Comparison of ENCODE assay signal across 9 cellular contexts in genomic region chr6:152952866-152953509, GRCh38. TPM values are rescaled to one million over a fixed set of nuclear protein-coding genes. Genes with fewer than 3 reads are reported as not detected.
DNase-seq lines count a peak whose midpoint lies in the region; ATAC-seq, FAIRE-seq and TF ChIP-seq lines count a peak whose summit lies in the region.
"Had no signal": no experiment of that assay in that cellular context is flagged by ENCODE, and none has a peak within 500 bp of the region (broad histone marks: within the 10 kb centered on the region; RNA-seq: fewer than 3 reads in every experiment).

No MANE protein-coding gene starts in this region.

- H4K8ac ChIP-seq in neuronal stem cell (ENCODE audit: low read depth, low read length), result no peak overlapping the region

- H3K36me3 ChIP-seq in neuronal stem cell (replicated peaks in 1 of 2; ENCODE audit: control insufficient read depth in 2 of 2, insufficient read depth in 2 of 2, low read length in 2 of 2) (no peaks in the 10 kb centered on the region), uterus (no peaks in the 10 kb centered on the region)

- DNase-seq in DMS114 treated with DMSO at 0.1 percent for 48 hours (lab: John Stamatoyannopoulos, UW; ENCODE audit: unreplicated experiment) (peak; percentile 13), HS-27A (ENCODE audit: low read depth) (peak; percentile 43), neuronal stem cell (ENCODE audit: low spot score) (no peak), DMS79 (lab: John Stamatoyannopoulos, UW) (no peak), uterus (no peak)

- TF ChIP-seq CTCF in uterus (IDR thresholded peaks at IDR 0.05), result peak in 1 of 4 experiments; percentile 23

- no peak overlapping the region for H2BK5ac ChIP-seq in neuronal stem cell (ENCODE audit: low read length)

- H3K27ac ChIP-seq in neuronal stem cell (replicated peaks; ENCODE audit: low read length) (no peak overlapping the region), uterus (no peak overlapping the region)

- TF ChIP-seq POLR2A in uterus (IDR thresholded peaks at IDR 0.05), result no peak

- no peak overlapping the region for H3K14ac ChIP-seq in neuronal stem cell (ENCODE audit: low read length)

- no peak overlapping the region for H3K9ac ChIP-seq in neuronal stem cell (ENCODE audit: low read depth, low read length, poor library complexity)

- no peak overlapping the region for H2BK15ac ChIP-seq in neuronal stem cell (ENCODE audit: low read length)

- no peaks in the 10 kb centered on the region for H3K79me1 ChIP-seq in neuronal stem cell (ENCODE audit: low read depth, low read length)

- H3K18ac ChIP-seq in neuronal stem cell (ENCODE audit: low read length), result no peak overlapping the region

- WGBS in neuronal stem cell (ENCODE audit: extremely low coverage in 2 of 2, insufficient read length in 2 of 2, insufficient replicate concordance in 1 of 2), 2 donors, result 100% methylated on average over 2 of the region's 7 CpGs; no CpG with 5 or more reads in 1 of the 2 donors

- H3K4me2 ChIP-seq in neuronal stem cell (ENCODE audit: insufficient read depth, low read length, poor library complexity, severe bottlenecking), result no peak overlapping the region

- no peak overlapping the region for H2BK12ac ChIP-seq in neuronal stem cell (ENCODE audit: low read length)

- H3K4ac ChIP-seq in neuronal stem cell (ENCODE audit: low read length), result no peak overlapping the region

- H2AK5ac ChIP-seq in neuronal stem cell (ENCODE audit: low read depth, low read length), result no peak overlapping the region

- intact Hi-C loops in uterus (cut with DNase I; ENCODE audit: low total_unique reads), result no loop called here

- no peak overlapping the region for H3K23ac ChIP-seq in neuronal stem cell (ENCODE audit: low read depth, low read length, poor library complexity)

- FAIRE-seq in TTC549 (lab: Jason Lieb, UNC) (peak; percentile 81), islet of Langerhans (lab: Jason Lieb, UNC) (peak; percentile 94)

- H3K9me3 ChIP-seq in neuronal stem cell (replicated peaks in 1 of 2; ENCODE audit: control insufficient read depth in 2 of 2, insufficient read depth in 1 of 2, low read depth in 1 of 2, low read length in 2 of 2), result no peaks in the 10 kb centered on the region
- no peaks in the 10 kb centered on the region for H3K9me3 ChIP-seq in uterus

- H2BK120ac ChIP-seq in neuronal stem cell (ENCODE audit: low read depth, low read length), result no peak overlapping the region

- no peak overlapping the region for H2AFZ ChIP-seq in neuronal stem cell (ENCODE audit: low read length)

- no peak overlapping the region for H3K4me3 ChIP-seq in neuronal stem cell (ENCODE audit: low read length in 2 of 2)
- H3K4me3 ChIP-seq in uterus, result no peak overlapping the region

- H3K27me3 ChIP-seq in neuronal stem cell (ENCODE audit: control insufficient read depth in 3 of 3, insufficient read depth in 3 of 3, low read depth in 1 of 3, low read length in 3 of 3) (peaks cover 0 to 4% (median 0%) of the 10 kb centered on the region in 3 experiments), uterus (peaks cover 0 to 7% of the 10 kb centered on the region in 2 donors)

- no peak overlapping the region for H4K91ac ChIP-seq in neuronal stem cell (ENCODE audit: low read depth, low read length, poor library complexity)

- ATAC-seq in GM21619 (IDR thresholded peaks at IDR 0.05; ENCODE audit: unreplicated experiment), result no peak
- ATAC-seq: naive thymus-derived CD4-positive, alpha-beta T cell had no signal

- H3K4me1 ChIP-seq in neuronal stem cell (ENCODE audit: control insufficient read depth in 2 of 2, insufficient read depth in 1 of 2, low read depth in 1 of 2, low read length in 2 of 2), result no peaks in the 10 kb centered on the region
- no peaks in the 10 kb centered on the region for H3K4me1 ChIP-seq in uterus

RNA-seq across cellular contexts. Expression of gene FBXO5, which starts 29.9 kb away (rescaled TPM):
- polyA plus RNA-seq in neuronal stem cell (2013, experiment 1 of 2), result 46.6 TPM
- 48.0 TPM for polyA plus RNA-seq in neuronal stem cell (2013, experiment 2 of 2)
- total RNA-seq in uterus, result 10 to 100 TPM in 1 of 4 donors, 1 to 10 TPM in 3; 1.8 to 27.8 (median 4.6) TPM

RNA-seq across cellular contexts. Expression of gene MTRF1L, which starts 49.5 kb away (rescaled TPM):
- polyA plus RNA-seq in neuronal stem cell (2013, experiment 1 of 2), result 14.1 TPM
- polyA plus RNA-seq in neuronal stem cell (2013, experiment 2 of 2), result 14.4 TPM
- total RNA-seq in uterus, result 10 to 100 TPM in 3 of 4 donors, 1 to 10 TPM in 1; 9.5 to 26.4 (median 15.7) TPM

Comparison
In these comparisons a context has a peak if more than half of its experiments do, and no peak if none do; other contexts are left out.
1. DNase-seq: peak in DMS114 treated with DMSO at 0.1 percent for 48 hours (single experiment) and HS-27A (single experiment); none in neuronal stem cell (single experiment), DMS79 (single experiment) and uterus (0 of 2).